Comparison of ENCODE assay signal across 11 cellular contexts in the genomic region with DNA sequence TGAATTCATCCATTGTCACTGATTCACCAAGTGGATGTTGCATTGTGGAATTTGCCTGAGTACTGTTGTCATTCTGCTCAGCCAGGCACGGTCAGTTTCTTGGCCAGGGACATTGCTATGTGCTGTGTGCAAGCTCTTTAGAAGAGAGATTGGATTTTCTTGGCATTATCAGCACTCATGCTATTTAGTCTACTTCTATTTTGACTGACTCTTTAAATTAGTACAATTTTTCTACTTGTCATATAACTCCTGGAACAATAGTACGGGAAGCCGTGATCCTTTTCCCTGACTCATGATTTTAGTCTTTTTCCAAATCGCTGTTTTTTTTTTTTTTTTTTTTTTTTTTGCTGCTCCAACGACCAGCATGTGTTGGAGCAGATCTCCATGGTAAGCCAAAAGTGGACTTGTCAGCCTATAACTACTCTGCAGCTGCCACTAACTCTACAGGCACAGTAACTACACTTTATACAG.
DNase-seq lines count a peak whose midpoint lies in the region; ATAC-seq and TF ChIP-seq lines count a peak whose summit lies in the region.
"Had no signal": no experiment of that assay in that cellular context is flagged by ENCODE, and none has a peak within 500 bp of the region (broad histone marks: within the 10 kb centered on the region; RNA-seq: fewer than 3 reads in every experiment).

No MANE protein-coding gene starts in this region.

- H2BK5ac ChIP-seq in H9 (ENCODE audit: insufficient read length, low read length) = no peak overlapping the region

- peak overlapping the region in 2 of 3 experiments; percentile 21 to 35; a peak in 1 of 7 replicates for H3K27ac Mint-ChIP-seq in H9

- no peaks in the 10 kb centered on the region for H3K79me2 ChIP-seq in H9 (ENCODE audit: insufficient read depth, low read length)

- no peak overlapping the region for H3K14ac ChIP-seq in H9 (ENCODE audit: insufficient read depth, low read length)

- no peak overlapping the region for H3T11ph ChIP-seq in H9 (ENCODE audit: low read length)

- H3K9me3 ChIP-seq in H9 (ENCODE audit: control insufficient read depth, low read depth, low read length) (no peaks in the 10 kb centered on the region), adipocyte (ENCODE audit: control insufficient read depth, low read length) (no peaks in the 10 kb centered on the region)

- no peak overlapping the region for H2BK15ac ChIP-seq in H9 (ENCODE audit: low read depth, low read length)

- no peak overlapping the region for H3K27ac ChIP-seq in H9 (ENCODE audit: insufficient read length, low read depth, low read length)

- H3K27me3 Mint-ChIP-seq in H9 (ENCODE audit: low read depth) = no peaks in the 10 kb centered on the region; the same call in 1 of the 2 replicates

- H3K4me1 Mint-ChIP-seq in H9 = no peaks in the 10 kb centered on the region

- H2AFZ ChIP-seq in H9 (ENCODE audit: low read length) = no peak overlapping the region

- no peak overlapping the region for H4K5ac ChIP-seq in H9 (ENCODE audit: insufficient read length, low read depth, low read length)

- H2AK5ac ChIP-seq in H9 (ENCODE audit: insufficient read length, low read length) = no peak overlapping the region

- H3K4ac ChIP-seq in H9 (ENCODE audit: low read depth, low read length) = no peak overlapping the region

- no peaks in the 10 kb centered on the region for H3K4me1 ChIP-seq in H9 (ENCODE audit: insufficient read depth, low read length)
- H3K4me1 ChIP-seq in adipocyte (ENCODE audit: control insufficient read depth, insufficient read depth, low read length) = peaks cover 27% of the 10 kb centered on the region

- no peak overlapping the region for H3K9ac ChIP-seq in H9 (ENCODE audit: extremely low read depth, insufficient read length, low read length)
- no peak overlapping the region for H3K9ac ChIP-seq in adipocyte (ENCODE audit: low read length)

- H3K23ac ChIP-seq in H9 (ENCODE audit: insufficient read length, low read depth, low read length) = no peak overlapping the region

- no peaks in the 10 kb centered on the region for H4K20me1 ChIP-seq in H9 (ENCODE audit: control insufficient read depth, insufficient read depth, insufficient read length)

- H3K4me2 ChIP-seq in H9 (ENCODE audit: insufficient read depth, insufficient read length, low read length) = no peak overlapping the region

- DNase-seq in H9 (no peak), adipocyte (ENCODE audit: low read depth) (peak; percentile 8), left ventricle myocardium superior (no peak), putamen (ENCODE audit: low spot score) (peak; percentile 53), NCI-H2171 treated with DMSO at 0.1 percent for 48 hours (lab: John Stamatoyannopoulos, UW) (no peak), DMS79 treated with DMSO at 0.1 percent for 48 hours (lab: John Stamatoyannopoulos, UW) (no peak)
- DNase-seq: activated CD4-positive, alpha-beta T cell treated with anti-CD3 and anti-CD28 coated beads for 1 hour; KBM-7; NCI-H774 had no signal

- H3K56ac ChIP-seq in H9 (ENCODE audit: insufficient read length, low read depth, low read length) = no peak overlapping the region

- intact Hi-C loops in left ventricle myocardium superior (cut with micrococcal nuclease) = no loop called here

- no peak overlapping the region for H2BK120ac ChIP-seq in H9 (ENCODE audit: low read depth, low read length, poor library complexity, severe bottlenecking)

- WGBS in H9 (ENCODE audit: extremely low coverage, insufficient read length, low lambda C conversion rate) = no CpG with 5 or more reads among the region's 5 CpGs

- H3K79me1 ChIP-seq in H9 (ENCODE audit: insufficient read depth, low read depth, low read length, poor library complexity, severe bottlenecking) = no peaks in the 10 kb centered on the region

- no peak overlapping the region for H3K4me3 Mint-ChIP-seq in H9

- H4K8ac ChIP-seq in H9 (replicated peaks; ENCODE audit: insufficient read length, low read depth, low read length) = no peak overlapping the region

- H2BK12ac ChIP-seq in H9 (ENCODE audit: insufficient read length, low read depth, low read length) = no peak overlapping the region

- H3K27me3 ChIP-seq in H9 (ENCODE audit: insufficient read depth, low read length) (no peaks in the 10 kb centered on the region), adipocyte (replicated peaks; ENCODE audit: control insufficient read depth, insufficient read depth, low read length) (no peaks in the 10 kb centered on the region)

- H3K36me3 Mint-ChIP-seq in H9 (ENCODE audit: insufficient read depth in 1 of 3, low read depth in 3 of 3) = peaks cover 4 to 40% (median 31%) of the 10 kb centered on the region in 3 experiments; a peak in 5 of 7 replicates

- H4K91ac ChIP-seq in H9 (ENCODE audit: insufficient read length, low read depth, low read length) = no peak overlapping the region

- no peak for TF ChIP-seq CTCF in H9 (conservative IDR thresholded peaks at IDR 0.05)

- H3K36me3 ChIP-seq in adipocyte (ENCODE audit: control insufficient read depth, insufficient read depth, low read length, severe bottlenecking) = peaks cover 55% of the 10 kb centered on the region

- no peaks in the 10 kb centered on the region for H3K9me3 Mint-ChIP-seq in H9

- H2BK20ac ChIP-seq in H9 (ENCODE audit: low read depth, low read length, poor library complexity, severe bottlenecking) = no peak overlapping the region

- no peaks in the 10 kb centered on the region for H3K23me2 ChIP-seq in H9 (ENCODE audit: insufficient read length, low read depth, low read length, poor library complexity, severe bottlenecking)

- H3K4me3 ChIP-seq in adipocyte (ENCODE audit: low read length) = peak overlapping the region; percentile 7

- ATAC-seq in left ventricle myocardium superior = peak; percentile 79
- ATAC-seq in HG03571 (IDR thresholded peaks at IDR 0.05; ENCODE audit: unreplicated experiment) = no peak
- ATAC-seq in GM18519 (IDR thresholded peaks at IDR 0.05; ENCODE audit: low FRiP score, unreplicated experiment) = no peak

- H3K18ac ChIP-seq in H9 (ENCODE audit: insufficient read length, low read depth, low read length) = no peak overlapping the region

Comparison
In these comparisons a context has a peak if more than half of its experiments do, and no peak if none do; other contexts are left out.
1. DNase-seq: peak in adipocyte (single experiment) and putamen (single experiment); none in H9 (single experiment), left ventricle myocardium superior (single experiment), NCI-H2171 treated with DMSO at 0.1 percent for 48 hours (single experiment) and DMS79 treated with DMSO at 0.1 percent for 48 hours (single experiment).